9 cellular contexts compared by ENCODE assay signal in the genomic region with DNA sequence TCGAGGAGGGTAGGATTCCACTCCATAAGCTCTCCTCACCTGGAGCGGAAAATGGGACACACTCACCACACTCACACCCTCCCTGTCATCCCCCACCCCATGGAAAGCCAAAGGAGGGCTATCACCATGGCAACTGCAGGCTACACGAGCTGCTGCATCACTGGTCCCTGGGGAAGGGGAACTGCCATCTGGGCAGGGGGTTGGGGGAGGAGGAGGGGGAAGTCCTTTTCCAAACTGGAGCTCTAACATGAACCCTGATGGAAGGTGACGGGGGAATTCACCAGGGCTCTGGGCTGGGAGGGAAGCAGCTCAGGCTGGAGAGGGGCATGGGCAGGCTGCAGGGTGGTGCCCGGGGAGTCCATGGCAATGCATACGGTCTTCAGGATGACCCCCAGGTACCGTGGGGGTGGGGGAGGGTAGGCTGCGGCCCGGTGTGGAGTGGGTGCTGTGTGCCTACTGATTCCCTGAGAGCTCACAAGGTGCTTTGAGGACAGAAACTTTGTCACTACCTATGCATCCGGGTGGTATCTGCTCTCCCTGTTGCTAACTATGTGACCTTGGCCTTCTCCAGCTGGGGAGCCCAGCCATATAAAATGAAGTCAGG.
DNase-seq lines count a peak whose midpoint lies in the region; ATAC-seq, FAIRE-seq and TF ChIP-seq lines count a peak whose summit lies in the region.
"Had no signal": no experiment of that assay in that cellular context is flagged by ENCODE, and none has a peak within 500 bp of the region (broad histone marks: within the 10 kb centered on the region; RNA-seq: fewer than 3 reads in every experiment).

No MANE protein-coding gene starts in this region.

- WGBS in endodermal cell (ENCODE audit: insufficient coverage in 1 of 2, insufficient read length in 1 of 2), 2 experiments, result 74 to 79% methylated on average over 2 to 10 of the region's 10 CpGs

- H3K27me3 ChIP-seq in endodermal cell (ENCODE audit: control insufficient read depth, insufficient read depth, low read length, poor library complexity, severe bottlenecking) (no peaks in the 10 kb centered on the region), skeletal muscle tissue (ENCODE audit: control insufficient read depth in 3 of 3, insufficient read depth in 3 of 3, low read length in 3 of 3) (no peaks in the 10 kb centered on the region)

- no peak overlapping the region for H3K4me3 Mint-ChIP-seq in endodermal cell

- peaks cover 13% of the 10 kb centered on the region for H3K4me1 ChIP-seq in endodermal cell (ENCODE audit: control insufficient read depth, insufficient read depth, low read length)
- H3K4me1 ChIP-seq in skeletal muscle tissue (ENCODE audit: control insufficient read depth in 3 of 3, insufficient read depth in 3 of 3, low read length in 3 of 3), result peaks cover 52 to 79% (median 78%) of the 10 kb centered on the region in 3 donors

- no peak overlapping the region for H3K27ac Mint-ChIP-seq in endodermal cell

- H3K4me1 Mint-ChIP-seq in endodermal cell, result peaks cover 42% of the 10 kb centered on the region

- H3K9me3 ChIP-seq in endodermal cell (ENCODE audit: control insufficient read depth, low read length), result no peaks in the 10 kb centered on the region
- no peaks in the 10 kb centered on the region for H3K9me3 ChIP-seq in skeletal muscle tissue (ENCODE audit: control insufficient read depth in 3 of 3, low read length in 3 of 3)

- no peaks in the 10 kb centered on the region for H3K36me3 ChIP-seq in endodermal cell (ENCODE audit: control insufficient read depth, insufficient read depth, low read length)
- H3K36me3 ChIP-seq in skeletal muscle tissue (ENCODE audit: control insufficient read depth in 3 of 3, insufficient read depth in 3 of 3, low read length in 3 of 3), result no peaks in the 10 kb centered on the region

- DNase-seq in HTR-8/SVneo (ENCODE audit: insufficient read length, low spot score), result no peak
- peak; percentile 92 for DNase-seq in NCI-H446 treated with DMSO at 0.1 percent for 48 hours (lab: John Stamatoyannopoulos, UW)
- no peak for DNase-seq in endodermal cell
- no peak for DNase-seq in GM19240 (ENCODE audit: insufficient read length, low spot score)
- no peak for DNase-seq in stimulated activated CD4-positive, alpha-beta T cell treated with anti-CD3 and anti-CD28 coated beads, Interleukin-2, amount 100 ng/mL, for 48 hours
- DNase-seq: activated CD4-positive, alpha-beta T cell treated with anti-CD3 and anti-CD28 coated beads for 48 hours had no signal

- peak; percentile 86 for FAIRE-seq in HTR-8/SVneo (lab: Jason Lieb, UNC)

- H3K9ac ChIP-seq in endodermal cell (ENCODE audit: extremely low read depth, low read length, poor library complexity, severe bottlenecking) (no peak overlapping the region), skeletal muscle tissue (ENCODE audit: low read depth in 1 of 3, low read length in 3 of 3) (peak overlapping the region in 1 of 3 donors; percentile 36)

- no peak overlapping the region for H3K4me3 ChIP-seq in endodermal cell (ENCODE audit: low read length)
- peak overlapping the region in 2 of 3 donors; percentile 33 to 41 for H3K4me3 ChIP-seq in skeletal muscle tissue (ENCODE audit: low read length in 3 of 3)

- H3K36me3 Mint-ChIP-seq in endodermal cell (ENCODE audit: low read depth), result no peaks in the 10 kb centered on the region

- H3K27ac ChIP-seq in endodermal cell (ENCODE audit: low read depth, low read length) (peak overlapping the region; percentile 97), skeletal muscle tissue (ENCODE audit: low read depth, low read length) (peak overlapping the region; percentile 95)

- ATAC-seq in HG03439 (IDR thresholded peaks at IDR 0.05; ENCODE audit: unreplicated experiment) (no peak), GM18867 (IDR thresholded peaks at IDR 0.05; ENCODE audit: unreplicated experiment) (no peak)

- H3K27me3 Mint-ChIP-seq in endodermal cell (ENCODE audit: insufficient read depth), result peaks cover 3% of the 10 kb centered on the region

- TF ChIP-seq CTCF in endodermal cell (conservative IDR thresholded peaks at IDR 0.05), result no peak

- no peaks in the 10 kb centered on the region for H3K9me3 Mint-ChIP-seq in endodermal cell
